ENCODE assay signal across 8 cellular contexts in genomic region chr3:4977001-4977888, GRCh38. TPM values are rescaled to one million over a fixed set of nuclear protein-coding genes. Genes with fewer than 3 reads are reported as not detected.
DNase-seq lines count a peak whose midpoint lies in the region; ATAC-seq and TF ChIP-seq lines count a peak whose summit lies in the region.

No MANE protein-coding gene starts in this region.

- H3K9me3 Mint-ChIP-seq in endothelial cell (ENCODE audit: unreplicated experiment), result no peaks in the 10 kb centered on the region

- peaks cover 28% of the 10 kb centered on the region for H3K4me1 Mint-ChIP-seq in endothelial cell (ENCODE audit: unreplicated experiment)

- H3K36me3 Mint-ChIP-seq in endothelial cell (ENCODE audit: low read depth, unreplicated experiment), result peaks cover 7% of the 10 kb centered on the region

- peak; percentile 32 for ATAC-seq in HG02588 (IDR thresholded peaks at IDR 0.05; ENCODE audit: unreplicated experiment)

- peak overlapping the region; percentile 91 for H3K4me3 Mint-ChIP-seq in endothelial cell (ENCODE audit: unreplicated experiment)

- TF ChIP-seq CTCF in endothelial cell (IDR thresholded peaks at IDR 0.05; ENCODE audit: unreplicated experiment), result no peak

- TF ChIP-seq POLR2A in GM15510 (IDR thresholded peaks at IDR 0.05; ENCODE audit: borderline replicate concordance, extremely low read depth, insufficient read length), result peak; percentile 32

- peak; percentile 60 for DNase-seq in NCI-H748 (lab: John Stamatoyannopoulos, UW; ENCODE audit: unreplicated experiment)
- peak; percentile 48 for DNase-seq in activated CD8-positive, alpha-beta memory T cell treated with anti-CD3 and anti-CD28 coated beads, Interleukin-2, amount 50 U/mL, for 4 hours
- DNase-seq in endothelial cell (ENCODE audit: low spot score), result peak; percentile 68
- DNase-seq in midbrain (lab: John Stamatoyannopoulos, UW), result peak; percentile 55
- DNase-seq in stimulated activated CD8-positive, alpha-beta memory T cell treated with anti-CD3 and anti-CD28 coated beads, Interleukin-7, amount 100 ng/mL, for 24 hours (ENCODE audit: low read depth), result peak; percentile 29
- DNase-seq in NCI-H1694 treated with DMSO at 0.1 percent for 48 hours (lab: John Stamatoyannopoulos, UW), result no peak

- peaks cover 11% of the 10 kb centered on the region for H3K27me3 Mint-ChIP-seq in endothelial cell (ENCODE audit: unreplicated experiment)

- peak overlapping the region; percentile 99 for H3K27ac Mint-ChIP-seq in endothelial cell (ENCODE audit: unreplicated experiment)

RNA-seq across cellular contexts. Expression of gene BHLHE40, which starts 2.0 kb away (rescaled TPM):
- 15.2 TPM for total RNA-seq in endothelial cell (ENCODE audit: unreplicated experiment)
